ENCODE assay signal across 8 cellular contexts in the genomic region with DNA sequence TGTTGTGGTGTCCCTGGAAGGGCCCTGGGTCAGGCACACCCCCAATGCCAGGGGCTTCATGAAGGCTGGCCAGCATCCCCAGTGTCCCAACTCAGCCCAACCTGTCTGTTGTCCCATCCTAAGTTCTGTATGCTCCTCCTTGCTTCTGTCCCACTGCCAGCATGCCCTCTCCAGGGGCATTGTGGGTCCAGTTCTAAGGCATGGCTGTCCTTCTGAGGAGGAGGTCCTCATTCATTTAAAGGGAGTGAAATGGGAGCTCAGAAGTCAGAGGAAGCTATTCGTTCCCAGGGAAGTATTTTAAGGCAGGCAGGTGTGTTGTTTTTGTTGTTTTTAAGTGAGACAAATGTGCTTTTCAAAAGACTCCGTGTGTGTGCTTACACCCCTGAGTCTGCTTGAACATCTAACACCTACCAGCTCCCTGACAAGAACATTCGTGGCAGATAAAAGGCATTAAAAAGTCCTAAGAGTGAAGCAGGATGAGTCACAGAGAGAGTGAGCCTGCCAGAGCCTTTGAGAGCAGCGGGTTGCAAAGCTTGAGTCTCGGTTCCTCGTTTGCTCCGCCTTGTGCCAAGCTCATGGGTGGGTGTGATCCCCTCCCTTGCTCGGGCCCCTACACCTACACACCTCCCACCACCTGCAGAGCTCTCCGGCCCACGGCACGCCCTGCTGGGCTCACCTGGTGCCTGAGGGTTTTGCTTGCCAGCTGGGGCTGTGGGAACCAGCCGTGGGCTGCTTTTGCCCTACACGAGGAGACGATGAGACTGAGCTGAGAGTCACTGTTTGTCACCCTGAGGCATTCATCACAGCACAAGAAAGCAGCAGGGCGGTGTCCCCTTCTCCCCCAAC.
DNase-seq lines count a peak whose midpoint lies in the region; ATAC-seq, FAIRE-seq and TF ChIP-seq lines count a peak whose summit lies in the region.

No MANE protein-coding gene starts in this region.

- 0 out of 2 replicates have a peak, but pooled peaks have one; percentile 5 for TF ChIP-seq POLR2A in GM12892 (IDR thresholded peaks at IDR 0.05; ENCODE audit: low read depth, low read length)

- FAIRE-seq in GM12892 (lab: Jason Lieb, UNC) = peak; percentile 93

- ATAC-seq in GM21526 (IDR thresholded peaks at IDR 0.05; ENCODE audit: low FRiP score, unreplicated experiment) (peak; percentile 95), HG03575 (IDR thresholded peaks at IDR 0.05; ENCODE audit: extremely low read depth, insufficient number of reproducible peaks, low FRiP score, unreplicated experiment) (peak; percentile 83)

- DNase-seq in GM12892 (ENCODE audit: insufficient read length) (peak; percentile 61), kidney glomerular epithelial cell (lab: John Stamatoyannopoulos, UW) (peak; percentile 62), DMS114 treated with DMSO at 0.1 percent for 48 hours (lab: John Stamatoyannopoulos, UW; ENCODE audit: unreplicated experiment) (no peak)
- DNase-seq in activated CD8-positive, alpha-beta memory T cell treated with anti-CD3 and anti-CD28 coated beads, Interleukin-2, amount 50 U/mL, for 24 hours (ENCODE audit: extremely low read depth) = peak; percentile 0
- DNase-seq in central memory CD4-positive, alpha-beta T cell = no peak
- DNase-seq in effector CD8-positive, alpha-beta T cell (lab: John Stamatoyannopoulos, UW) = no peak

Comparison
In these comparisons a context has a peak if more than half of its experiments do, and no peak if none do; other contexts are left out.
1. DNase-seq: peak in GM12892 (single experiment), activated CD8-positive, alpha-beta memory T cell treated with anti-CD3 and anti-CD28 coated beads, Interleukin-2, amount 50 U/mL, for 24 hours (single experiment) and kidney glomerular epithelial cell (single experiment); none in DMS114 treated with DMSO at 0.1 percent for 48 hours (single experiment), central memory CD4-positive, alpha-beta T cell (single experiment) and effector CD8-positive, alpha-beta T cell (single experiment).